Comparison of ENCODE assay signal across 1 cellular context in genomic region chr10:17248964-17249363, GRCh38.
TF ChIP-seq lines count a peak whose summit lies in the region.

No MANE protein-coding gene starts in this region.

TF ChIP-seq in K562, 482 proteins besides CTCF, POLR2A, EP300 and RAD21 (continues in another document):
- TF ChIP-seq CHAMP1 (IDR thresholded peaks at IDR 0.05) (no peak), BCL6 (CRISPR knock-in tag; IDR thresholded peaks at IDR 0.05) (no peak), ARID1B (IDR thresholded peaks at IDR 0.05) (peak; percentile 65), LARP7 (IDR thresholded peaks at IDR 0.05) (no peak), HOMEZ (CRISPR knock-in tag; IDR thresholded peaks at IDR 0.05) (no peak), GATA2 (CRISPR knock-in tag; IDR thresholded peaks at IDR 0.05) (no peak), MYNN (IDR thresholded peaks at IDR 0.05) (no peak), MYNN (CRISPR knock-in tag; IDR thresholded peaks at IDR 0.05) (no peak), NFIC (IDR thresholded peaks at IDR 0.05) (0 out of 2 replicates have a peak, but pooled peaks have one; percentile 9), THAP12 (CRISPR knock-in tag; IDR thresholded peaks at IDR 0.05) (no peak), SMARCA4 (IDR thresholded peaks at IDR 0.05) (0 out of 2 replicates have a peak, but pooled peaks have one; percentile 25), SRSF7 (optimal IDR thresholded peaks at IDR 0.05; ENCODE audit: low read depth, low read length) (no peak), ZNF324 (CRISPR knock-in tag; IDR thresholded peaks at IDR 0.05) (no peak), ZBED1 (IDR thresholded peaks at IDR 0.05) (no peak), ARID3B (CRISPR knock-in tag; IDR thresholded peaks at IDR 0.05; ENCODE audit: borderline replicate concordance) (no peak), ZNF717 (CRISPR knock-in tag; IDR thresholded peaks at IDR 0.05) (no peak), HNRNPK (IDR thresholded peaks at IDR 0.05; ENCODE audit: low read depth, low read length, poor library complexity, severe bottlenecking) (no peak), ZNF217 (CRISPR knock-in tag; IDR thresholded peaks at IDR 0.05) (no peak), ZNF507 (tag; conservative IDR thresholded peaks at IDR 0.05) (no peak), FOXM1 (IDR thresholded peaks at IDR 0.05; ENCODE audit: low read depth) (no peak), FOXM1 (CRISPR knock-in tag; IDR thresholded peaks at IDR 0.05; ENCODE audit: low read depth) (no peak), ILF3 (IDR thresholded peaks at IDR 0.05; ENCODE audit: borderline replicate concordance) (no peak), ZSCAN32 (CRISPR knock-in tag; IDR thresholded peaks at IDR 0.05) (no peak), CLOCK (CRISPR knock-in tag; IDR thresholded peaks at IDR 0.05; ENCODE audit: borderline replicate concordance) (no peak), GATAD2B (IDR thresholded peaks at IDR 0.05; ENCODE audit: borderline replicate concordance) (peak; percentile 76; the same call in 1 of the 2 replicates), ARNT (IDR thresholded peaks at IDR 0.05) (0 out of 4 replicates have a peak, but pooled peaks of 1 of the 2 experiments have one; percentile 38), AFF1 (IDR thresholded peaks at IDR 0.05; ENCODE audit: low read depth in 1 of 2, partially characterized antibody in 2 of 2) (no peak), SMARCE1 (IDR thresholded peaks at IDR 0.05) (peak; percentile 67; the same call in 1 of the 2 replicates), ZNF398 (CRISPR knock-in tag; IDR thresholded peaks at IDR 0.05) (no peak), BRF1 (IDR thresholded peaks at IDR 0.05; ENCODE audit: borderline replicate concordance, extremely low read depth, insufficient read length) (no peak), UBTF (IDR thresholded peaks at IDR 0.05; ENCODE audit: borderline replicate concordance in 1 of 2, low read depth in 2 of 2, low read length in 2 of 2) (no peak), PHF21A (IDR thresholded peaks at IDR 0.05; ENCODE audit: borderline replicate concordance, low read depth) (no peak), SUPT5H (IDR thresholded peaks at IDR 0.05) (no peak), HDAC2 (IDR thresholded peaks at IDR 0.05) (0 out of 2 replicates have a peak, but pooled peaks have one; percentile 31), ZEB2 (IDR thresholded peaks at IDR 0.05) (peak; percentile 48; the same call in 1 of the 2 replicates), MYBL2 (IDR thresholded peaks at IDR 0.05; ENCODE audit: low read depth) (no peak), MYBL2 (CRISPR knock-in tag; IDR thresholded peaks at IDR 0.05; ENCODE audit: borderline replicate concordance) (no peak), FOXK2 (conservative IDR thresholded peaks at IDR 0.05 in 1 of 2, IDR thresholded peaks at IDR 0.05 in 1 of 2; ENCODE audit: low read depth in 2 of 2) (no peak), SMAD4 (CRISPR knock-in tag; conservative IDR thresholded peaks at IDR 0.05) (no peak), CXXC5 (CRISPR knock-in tag; IDR thresholded peaks at IDR 0.05) (no peak), MTA2 (IDR thresholded peaks at IDR 0.05; ENCODE audit: low read depth) (0 out of 2 replicates have a peak, but pooled peaks have one; percentile 17), ARHGAP35 (IDR thresholded peaks at IDR 0.05; ENCODE audit: partially characterized antibody) (peak; percentile 63), RBFOX2 (IDR thresholded peaks at IDR 0.05; ENCODE audit: low read depth, low read length) (no peak), GABPB1 (CRISPR knock-in tag; IDR thresholded peaks at IDR 0.05) (no peak), BHLHE40 (IDR thresholded peaks at IDR 0.05; ENCODE audit: low read length) (no peak), ZFPM2 (CRISPR knock-in tag; IDR thresholded peaks at IDR 0.05) (no peak), NFE2L1 (tag; IDR thresholded peaks at IDR 0.05; ENCODE audit: borderline replicate concordance, low read depth) (no peak), HMG20B (CRISPR knock-in tag; IDR thresholded peaks at IDR 0.05) (no peak)
